1 cellular context compared by ENCODE assay signal in the genomic region with DNA sequence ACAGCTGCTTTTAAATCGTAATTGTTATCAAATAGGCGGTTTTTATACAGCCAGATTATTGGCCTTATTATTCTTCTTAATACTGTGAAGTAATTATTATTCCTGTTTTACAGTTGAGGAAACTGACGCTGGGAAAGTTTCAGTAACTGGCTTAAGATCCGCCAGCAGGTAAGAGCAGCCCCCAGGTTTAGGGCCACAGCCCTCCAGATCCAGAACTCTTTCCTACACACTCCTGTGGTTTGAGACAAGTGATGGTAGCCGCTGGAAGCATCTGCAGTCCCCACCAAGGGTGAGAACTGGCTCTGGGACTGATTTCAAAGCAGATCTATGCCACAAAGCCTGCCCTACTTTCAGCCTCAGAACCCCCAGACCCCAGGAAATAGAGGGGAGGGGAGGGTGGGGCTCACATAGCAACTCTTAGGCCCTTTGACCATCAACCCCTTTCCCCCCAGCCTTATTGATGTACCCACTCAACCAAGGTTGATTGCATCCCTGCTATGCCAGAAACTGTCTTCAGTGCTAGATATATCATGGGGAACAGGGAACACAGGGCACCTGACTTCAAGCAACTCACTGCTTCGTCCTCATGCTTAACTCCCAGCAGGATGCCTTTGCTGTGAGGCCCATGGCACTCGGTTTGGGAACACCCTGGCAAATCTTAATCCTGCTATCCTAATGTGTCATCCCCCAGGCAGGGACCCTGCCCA.
TF ChIP-seq lines count a peak whose summit lies in the region.

No MANE protein-coding gene starts in this region.

TF ChIP-seq in HEK293, 187 proteins besides CTCF, POLR2A, EP300 and RAD21 (continued from another document):
- TF ChIP-seq ZIC2 (tag by site-specific recombination; IDR thresholded peaks at IDR 0.05) (0 out of 2 replicates have a peak, but pooled peaks have one; percentile 3), ZSCAN16 (tag by site-specific recombination; IDR thresholded peaks at IDR 0.05) (no peak)
